In the genomic region with DNA sequence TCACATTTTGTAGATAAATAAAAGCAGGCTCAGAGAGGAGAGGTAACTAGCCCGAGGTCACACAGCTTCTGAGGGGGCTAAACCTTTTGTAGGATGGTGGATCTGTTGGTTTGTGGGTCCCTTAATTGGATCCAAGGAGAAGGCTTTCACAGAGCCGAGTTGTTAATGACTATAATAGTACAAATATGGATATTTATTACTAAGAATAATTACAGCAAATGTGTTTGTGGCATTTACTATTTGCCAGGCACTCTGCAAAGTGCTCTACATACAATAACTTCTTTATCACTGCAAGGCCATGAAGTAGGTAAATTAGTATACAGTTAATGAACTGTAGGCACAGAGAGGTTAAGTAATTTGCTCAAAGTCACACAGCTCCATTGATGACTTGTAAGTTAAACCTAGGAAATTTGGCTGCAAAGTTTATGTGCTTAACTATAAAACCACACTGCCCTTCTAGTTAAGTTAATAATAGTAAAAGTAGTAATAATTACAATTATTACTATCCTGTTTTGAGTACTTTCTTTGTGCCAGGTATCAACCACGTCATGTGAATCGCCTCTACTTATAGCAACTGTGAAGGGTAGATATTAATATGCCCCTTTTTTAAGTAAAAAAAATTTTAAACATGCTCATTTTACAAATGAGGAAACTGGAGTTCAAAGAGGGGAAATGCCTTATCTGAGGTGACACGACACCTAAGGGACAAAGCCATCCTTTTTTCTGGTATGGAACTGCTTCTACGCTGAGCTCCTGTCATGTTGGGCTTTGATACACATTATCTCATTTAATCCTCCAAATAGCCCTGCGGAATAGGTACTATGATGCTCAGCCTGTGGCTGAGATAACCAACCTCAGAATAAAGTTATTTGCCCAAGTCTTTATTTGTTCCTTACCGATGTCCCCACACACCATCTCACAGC, we compare ENCODE assay signal across 8 cellular contexts. TPM values are rescaled to one million over a fixed set of nuclear protein-coding genes. Genes with fewer than 3 reads are reported as not detected.
DNase-seq lines count a peak whose midpoint lies in the region; ATAC-seq, FAIRE-seq and TF ChIP-seq lines count a peak whose summit lies in the region.

No MANE protein-coding gene starts in this region.

- H3K4me1 Mint-ChIP-seq in T-helper 2 cell treated with Interferon-gamma antibody and Interleukin-4, amounts not matched to agents 5 μg/mL and 100 μg/mL, for 36 hours (ENCODE audit: low read depth), result peaks cover 54% of the 10 kb centered on the region
- H3K4me1 Mint-ChIP-seq in activated naive CD8-positive, alpha-beta T cell (ENCODE audit: low read depth), result peaks cover 40% of the 10 kb centered on the region

- peaks cover 16% of the 10 kb centered on the region for H3K79me2 ChIP-seq in keratinocyte (ENCODE audit: control insufficient read depth, insufficient read depth, low read length)

- no peaks in the 10 kb centered on the region for H3K9me1 ChIP-seq in keratinocyte (ENCODE audit: control insufficient read depth, extremely low read depth, insufficient read depth, low read length)

- H3K27me3 Mint-ChIP-seq in T-helper 2 cell treated with Interferon-gamma antibody and Interleukin-4, amounts not matched to agents 5 μg/mL and 100 μg/mL, for 36 hours (ENCODE audit: low read depth), result no peaks in the 10 kb centered on the region
- no peaks in the 10 kb centered on the region for H3K27me3 Mint-ChIP-seq in activated naive CD8-positive, alpha-beta T cell

- no peaks in the 10 kb centered on the region for H3K27me3 ChIP-seq in keratinocyte (ENCODE audit: control insufficient read depth, extremely low read depth, insufficient read depth, low read length)

- H3K36me3 ChIP-seq in keratinocyte (ENCODE audit: control insufficient read depth in 2 of 2, extremely low read depth in 1 of 2, insufficient read depth in 2 of 2, low read length in 2 of 2), result peaks cover 7 to 15% of the 10 kb centered on the region in 2 experiments

- no peak for FAIRE-seq in keratinocyte (lab: Jason Lieb, UNC)

- H2AFZ ChIP-seq in keratinocyte (ENCODE audit: control insufficient read depth, low read length), result no peak overlapping the region

- H3K27ac ChIP-seq in keratinocyte (ENCODE audit: control insufficient read depth, insufficient read depth, low read length) (peak overlapping the region; percentile 88), temporal lobe (ENCODE audit: low read depth, low read length) (peak overlapping the region; percentile 84)

- intact Hi-C loops in left colon (cut with DNase I, micrococcal nuclease), result loop anchor here in 1 of 2 donors (5.0 kb wide), 1 partner anchor 265 kb away; no protein-coding TSS in a partner anchor

- peak overlapping the region; percentile 91 for H3K27ac Mint-ChIP-seq in T-helper 2 cell treated with Interferon-gamma antibody and Interleukin-4, amounts not matched to agents 5 μg/mL and 100 μg/mL, for 36 hours
- peak overlapping the region; percentile 34 for H3K27ac Mint-ChIP-seq in activated naive CD8-positive, alpha-beta T cell

- H3K9ac ChIP-seq in keratinocyte (ENCODE audit: control insufficient read depth, extremely low read depth, insufficient read depth, low read length), result peak overlapping the region; percentile 100

- H3K9me3 ChIP-seq in keratinocyte (ENCODE audit: control insufficient read depth, low read depth, low read length), result no peaks in the 10 kb centered on the region

- peak overlapping the region; percentile 69 for H3K4me2 ChIP-seq in keratinocyte (ENCODE audit: control insufficient read depth, extremely low read depth, insufficient read depth, low read depth, low read length)

- peak overlapping the region in 2 of 3 experiments; percentile 18 to 52 for H3K4me3 ChIP-seq in keratinocyte (ENCODE audit: control insufficient read depth in 2 of 3, extremely low read depth in 1 of 3, insufficient read depth in 2 of 3, low read depth in 1 of 3, low read length in 3 of 3)

- H3K4me1 ChIP-seq in keratinocyte (ENCODE audit: control insufficient read depth, extremely low read depth, insufficient read depth, low read length), result peaks cover 54% of the 10 kb centered on the region

- no peaks in the 10 kb centered on the region for H3K9me3 Mint-ChIP-seq in T-helper 2 cell treated with Interferon-gamma antibody and Interleukin-4, amounts not matched to agents 5 μg/mL and 100 μg/mL, for 36 hours
- no peaks in the 10 kb centered on the region for H3K9me3 Mint-ChIP-seq in activated naive CD8-positive, alpha-beta T cell (ENCODE audit: low read depth)

- TF ChIP-seq CTCF in keratinocyte (optimal IDR thresholded peaks at IDR 0.05 in 1 of 3, IDR thresholded peaks at IDR 0.05 in 1 of 3, conservative IDR thresholded peaks at IDR 0.05 in 1 of 3; ENCODE audit: extremely low read depth in 1 of 3, insufficient read depth in 2 of 3, low read length in 3 of 3), result no peak

- H3K4me3 Mint-ChIP-seq in T-helper 2 cell treated with Interferon-gamma antibody and Interleukin-4, amounts not matched to agents 5 μg/mL and 100 μg/mL, for 36 hours, result peak overlapping the region; percentile 88
- peak overlapping the region; percentile 78 for H3K4me3 Mint-ChIP-seq in activated naive CD8-positive, alpha-beta T cell

- H3K36me3 Mint-ChIP-seq in T-helper 2 cell treated with Interferon-gamma antibody and Interleukin-4, amounts not matched to agents 5 μg/mL and 100 μg/mL, for 36 hours (ENCODE audit: low read depth), result peaks cover 36% of the 10 kb centered on the region
- H3K36me3 Mint-ChIP-seq in activated naive CD8-positive, alpha-beta T cell, result peaks cover 6% of the 10 kb centered on the region

- ATAC-seq in left colon, result no peak

- no peaks in the 10 kb centered on the region for H4K20me1 ChIP-seq in keratinocyte (ENCODE audit: control insufficient read depth, extremely low read depth, insufficient read depth, low read length)

- dilution Hi-C loops in keratinocyte (cut with MboI; ENCODE audit: extremely low pct_ligation_motif_present, low sequenced_read_pairs), result loop anchor here (10.0 kb wide), 1 partner anchor 273 kb away; no protein-coding TSS in a partner anchor

- no peak for DNase-seq in T-helper 2 cell treated with Interferon-gamma antibody and Interleukin-4, amounts not matched to agents 5 μg/mL and 100 μg/mL, for 36 hours (ENCODE audit: low spot score)
- DNase-seq in T-helper 2 cell (no peak), keratinocyte (ENCODE audit: low read depth, low spot score) (no peak), NCI-H2196 (lab: John Stamatoyannopoulos, UW; ENCODE audit: unreplicated experiment) (no peak), left colon (no peak)
- no peak for DNase-seq in stimulated activated CD4-positive, alpha-beta T cell treated with anti-CD3 and anti-CD28 coated beads, Interleukin-4, amount 100 ng/mL, for 1 hour

RNA-seq across cellular contexts. Expression of gene BHLHE40, which starts 8.4 kb away (rescaled TPM):
- 73.9 to 95.7 TPM (median 74.3 TPM) in 3 replicates for polyA plus RNA-seq in keratinocyte
- 84.5 TPM for polyA plus RNA-seq in keratinocyte (2011; ENCODE audit: low read depth)
- polyA plus RNA-seq in keratinocyte (2011; cell fraction: cytosol; rRNA removed), result 52.6 and 66.7 TPM in 2 replicates
- 296 and 339 TPM in 2 replicates for polyA plus RNA-seq in keratinocyte (2011; cell fraction: nucleus; rRNA removed)
- 87.7 and 181 TPM in 2 replicates for polyA plus RNA-seq in keratinocyte (2012; ENCODE audit: low replicate concordance)
- 73.6 to 138 TPM (median 96.1 TPM) in 3 replicates for polyA minus RNA-seq in keratinocyte
- 67.1 TPM for polyA minus RNA-seq in keratinocyte (2011; cell fraction: cytosol; rRNA and poly(A)+ RNA removed)
- 131 and 207 TPM in 2 replicates for polyA minus RNA-seq in keratinocyte (2011; cell fraction: nucleus; rRNA and poly(A)+ RNA removed)
- 5.9 TPM for total RNA-seq in temporal lobe
- total RNA-seq in left colon, result 10 to 100 TPM; 40.8 to 74.0 TPM
